Comparison of ENCODE assay signal across 1 cellular context in the genomic region with DNA sequence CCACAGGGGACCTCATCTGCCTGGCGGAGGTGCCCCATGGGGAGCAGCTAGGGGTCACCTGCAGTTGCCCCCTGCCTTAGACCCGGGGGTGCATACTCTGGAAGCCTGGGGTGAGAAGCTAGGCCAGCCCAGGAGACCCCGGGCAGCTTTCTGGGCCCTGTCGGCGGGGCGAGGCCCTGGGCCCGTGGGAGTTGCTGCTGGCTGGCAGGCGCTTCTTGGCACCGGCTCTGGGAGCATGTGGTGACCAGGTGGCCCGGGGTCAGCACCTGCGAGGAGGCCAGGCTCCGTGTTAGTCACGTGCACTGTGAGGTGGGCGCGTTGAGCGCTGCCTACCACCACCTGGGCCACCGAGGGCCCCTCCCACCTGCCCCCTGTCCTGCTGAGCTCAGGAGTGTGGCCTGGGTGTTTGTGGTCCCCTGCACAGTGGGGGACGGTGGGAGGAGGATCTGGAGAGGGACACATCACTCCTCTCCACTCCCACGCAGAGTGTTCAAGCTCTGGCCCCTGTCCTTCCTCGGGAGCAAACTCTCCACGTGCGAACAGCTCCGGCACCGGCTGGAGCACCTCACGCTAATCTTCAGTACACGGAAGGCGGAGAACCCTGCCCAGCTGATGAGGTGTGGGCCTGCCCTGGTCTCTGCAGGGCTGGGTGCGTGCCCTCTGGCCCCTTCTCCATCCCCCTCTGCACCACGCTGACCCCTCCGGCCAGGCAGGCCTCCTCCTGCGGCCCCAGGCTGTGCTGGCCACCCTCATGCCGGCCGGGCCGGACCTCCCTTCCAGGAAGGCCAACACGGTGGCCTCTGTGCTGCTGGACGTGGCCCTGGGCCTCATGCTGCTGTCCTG.
TF ChIP-seq lines count a peak whose summit lies in the region.

No MANE protein-coding gene starts in this region.

TF ChIP-seq in IMR-90, 13 proteins besides CTCF, POLR2A, EP300 and RAD21:
- TF ChIP-seq CHD1 (IDR thresholded peaks at IDR 0.05; ENCODE audit: low read depth, low read length) (no peak), CEBPB (IDR thresholded peaks at IDR 0.05; ENCODE audit: low read depth, low read length) (no peak), SMC3 (IDR thresholded peaks at IDR 0.05; ENCODE audit: low read depth, low read length) (no peak), MXI1 (IDR thresholded peaks at IDR 0.05; ENCODE audit: borderline replicate concordance, low read depth, low read length) (no peak), MAZ (IDR thresholded peaks at IDR 0.05; ENCODE audit: borderline replicate concordance, low read depth, low read length) (no peak), RCOR1 (IDR thresholded peaks at IDR 0.05; ENCODE audit: insufficient replicate concordance, low read length) (no peak), BHLHE40 (IDR thresholded peaks at IDR 0.05; ENCODE audit: low read depth, low read length) (no peak), NFE2L2 (IDR thresholded peaks at IDR 0.05; ENCODE audit: low read depth, low read length) (no peak), FOS (IDR thresholded peaks at IDR 0.05; ENCODE audit: low read depth, low read length) (no peak), MAFK (IDR thresholded peaks at IDR 0.05; ENCODE audit: low read depth, low read length) (no peak), RFX5 (IDR thresholded peaks at IDR 0.05; ENCODE audit: low read depth, low read length) (no peak)
- TF ChIP-seq, protein P1, sequence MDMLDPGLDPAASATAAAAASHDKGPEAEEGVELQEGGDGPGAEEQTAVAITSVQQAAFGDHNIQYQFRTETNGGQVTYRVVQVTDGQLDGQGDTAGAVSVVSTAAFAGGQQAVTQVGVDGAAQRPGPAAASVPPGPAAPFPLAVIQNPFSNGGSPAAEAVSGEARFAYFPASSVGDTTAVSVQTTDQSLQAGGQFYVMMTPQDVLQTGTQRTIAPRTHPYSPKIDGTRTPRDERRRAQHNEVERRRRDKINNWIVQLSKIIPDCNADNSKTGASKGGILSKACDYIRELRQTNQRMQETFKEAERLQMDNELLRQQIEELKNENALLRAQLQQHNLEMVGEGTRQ (IDR thresholded peaks at IDR 0.05; ENCODE audit: low read depth, low read length) = no peak
- TF ChIP-seq, protein P2, sequence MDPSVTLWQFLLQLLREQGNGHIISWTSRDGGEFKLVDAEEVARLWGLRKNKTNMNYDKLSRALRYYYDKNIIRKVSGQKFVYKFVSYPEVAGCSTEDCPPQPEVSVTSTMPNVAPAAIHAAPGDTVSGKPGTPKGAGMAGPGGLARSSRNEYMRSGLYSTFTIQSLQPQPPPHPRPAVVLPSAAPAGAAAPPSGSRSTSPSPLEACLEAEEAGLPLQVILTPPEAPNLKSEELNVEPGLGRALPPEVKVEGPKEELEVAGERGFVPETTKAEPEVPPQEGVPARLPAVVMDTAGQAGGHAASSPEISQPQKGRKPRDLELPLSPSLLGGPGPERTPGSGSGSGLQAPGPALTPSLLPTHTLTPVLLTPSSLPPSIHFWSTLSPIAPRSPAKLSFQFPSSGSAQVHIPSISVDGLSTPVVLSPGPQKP (IDR thresholded peaks at IDR 0.05; ENCODE audit: borderline replicate concordance, low read depth, low read length) = no peak
